10 cellular contexts compared by ENCODE assay signal in genomic region chr14:35878272-35879140, GRCh38. TPM values are rescaled to one million over a fixed set of nuclear protein-coding genes. Genes with fewer than 3 reads are reported as not detected.
DNase-seq lines count a peak whose midpoint lies in the region; ATAC-seq and TF ChIP-seq lines count a peak whose summit lies in the region.
"Had no signal": no experiment of that assay in that cellular context is flagged by ENCODE, and none has a peak within 500 bp of the region (broad histone marks: within the 10 kb centered on the region; RNA-seq: fewer than 3 reads in every experiment).

No MANE protein-coding gene starts in this region.

- H3K4me3 ChIP-seq in BLaER1 treated with 17β-estradiol and CSF1 and Interleukin-3, amounts not matched to agents 10 nM and 100 nM = no peak overlapping the region
- H3K4me3 ChIP-seq in NB4 (ENCODE audit: low read depth, low read length) = no peak overlapping the region
- no peak overlapping the region for H3K4me3 ChIP-seq in colonic mucosa
- H3K4me3 ChIP-seq in mucosa of descending colon = no peak overlapping the region

- H3K36me3 ChIP-seq in BLaER1 treated with 17β-estradiol and CSF1 and Interleukin-3, amounts not matched to agents 10 nM and 100 nM = no peaks in the 10 kb centered on the region
- H3K36me3 ChIP-seq in colonic mucosa (no peaks in the 10 kb centered on the region), mucosa of descending colon (ENCODE audit: low read depth) (no peaks in the 10 kb centered on the region)

- intact Hi-C loops in colonic mucosa (cut with DNase I) (no loop called here), mucosa of descending colon (cut with DNase I, micrococcal nuclease) (no loop called here)

- no peak for TF ChIP-seq POLR2A in NB4 (IDR thresholded peaks at IDR 0.05; ENCODE audit: extremely low read depth, insufficient read length)

- TF ChIP-seq CTCF in NB4 (IDR thresholded peaks at IDR 0.05; ENCODE audit: low read depth, low read length) (no peak), colonic mucosa (IDR thresholded peaks at IDR 0.05) (no peak), mucosa of descending colon (IDR thresholded peaks at IDR 0.05) (no peak)

- ATAC-seq in mucosa of descending colon (peak; percentile 91), GM19467 (IDR thresholded peaks at IDR 0.05; ENCODE audit: unreplicated experiment) (no peak)
- ATAC-seq: activated CD4-positive, CD25-positive, alpha-beta regulatory T cell treated with anti-CD3 and anti-CD28 coated beads, Interleukin-2, amount 50 U/mL, for 24 hours had no signal

- H3K27ac ChIP-seq in BLaER1 treated with 17β-estradiol and CSF1 and Interleukin-3, amounts not matched to agents 10 nM and 100 nM = peak overlapping the region in 3 of 11 experiments; percentile 11 to 25 (median 14); a peak in 2 of 22 replicates
- no peak overlapping the region for H3K27ac ChIP-seq in colonic mucosa

- peaks cover 10 to 22% (median 15%) of the 10 kb centered on the region in 10 experiments for H3K4me1 ChIP-seq in BLaER1 treated with 17β-estradiol and CSF1 and Interleukin-3, amounts not matched to agents 10 nM and 100 nM
- peaks cover 4% of the 10 kb centered on the region for H3K4me1 ChIP-seq in colonic mucosa
- H3K4me1 ChIP-seq in mucosa of descending colon (ENCODE audit: low read depth) = peaks cover 17% of the 10 kb centered on the region

- H3K27me3 ChIP-seq in BLaER1 treated with 17β-estradiol and CSF1 and Interleukin-3, amounts not matched to agents 10 nM and 100 nM = no peaks in the 10 kb centered on the region
- H3K27me3 ChIP-seq in colonic mucosa = no peaks in the 10 kb centered on the region

- H3K4me2 ChIP-seq in BLaER1 treated with 17β-estradiol and CSF1 and Interleukin-3, amounts not matched to agents 10 nM and 100 nM = peak overlapping the region; percentile 46 to 86 (median 57)

- DNase-seq in NB4 (ENCODE audit: low read depth) = peak; percentile 24
- peak; percentile 71 for DNase-seq in colonic mucosa
- peak in 1 of 3 donors; percentile 62 for DNase-seq in mucosa of descending colon
- DNase-seq in NCI-H1417 treated with DMSO at 0.1 percent for 48 hours (lab: John Stamatoyannopoulos, UW) = no peak
- DNase-seq in germinal center (ENCODE audit: low spot score) = no peak
- no peak for DNase-seq in NCI-H1436 treated with DMSO at 0.1 percent for 48 hours (lab: John Stamatoyannopoulos, UW)
- DNase-seq: stimulated activated CD4-positive, alpha-beta T cell treated with anti-CD3 and anti-CD28 coated beads, Interleukin-2, amount 100 ng/mL, for 48 hours had no signal

- H3K9me3 ChIP-seq in BLaER1 treated with 17β-estradiol and CSF1 and Interleukin-3, amounts not matched to agents 10 nM and 100 nM (replicated peaks in 1 of 11) = no peaks in the 10 kb centered on the region
- no peaks in the 10 kb centered on the region for H3K9me3 ChIP-seq in colonic mucosa
- H3K9me3 ChIP-seq in mucosa of descending colon = no peaks in the 10 kb centered on the region

- no peak overlapping the region for H3K9ac ChIP-seq in BLaER1 treated with 17β-estradiol and CSF1 and Interleukin-3, amounts not matched to agents 10 nM and 100 nM
- H3K9ac ChIP-seq in colonic mucosa (ENCODE audit: low read depth in 2 of 2, low read length in 2 of 2) = no peak overlapping the region

- no peaks in the 10 kb centered on the region; a peak in 1 of 22 replicates for H4K20me1 ChIP-seq in BLaER1 treated with 17β-estradiol and CSF1 and Interleukin-3, amounts not matched to agents 10 nM and 100 nM

RNA-seq across cellular contexts. Expression of gene BRMS1L, which starts 52.4 kb away (rescaled TPM):
- total RNA-seq in colonic mucosa (1 to 10 TPM; 3.4 to 3.8 TPM), mucosa of descending colon (1 to 10 TPM; 3.0 to 9.4 (median 3.3) TPM)

Comparison
In these comparisons a context has a peak if more than half of its experiments do, and no peak if none do; other contexts are left out.
1. DNase-seq: peak in NB4 (single experiment) and colonic mucosa (single experiment); none in NCI-H1417 treated with DMSO at 0.1 percent for 48 hours (single experiment), germinal center (single experiment) and NCI-H1436 treated with DMSO at 0.1 percent for 48 hours (single experiment).